Comparison of ENCODE assay signal across 19 cellular contexts in genomic region chr22:17977371-17977770, GRCh38.
"Had no signal": no experiment of that assay in that cellular context is flagged by ENCODE, and none has a peak within 500 bp of the region (broad histone marks: within the 10 kb centered on the region; RNA-seq: fewer than 3 reads in every experiment).

No MANE protein-coding gene starts in this region.

- H3K4me2 ChIP-seq: SK-N-SH had no signal

- H3K27ac ChIP-seq: RWPE1 had no signal

- DNase-seq: Kasumi-1, KG1, MM.1S, NCI-H1092 treated with DMSO at 0.1 percent for 48 hours, NCI-H1436, NCI-H187, NCI-H2029, NCI-H2081 treated with DMSO at 0.1 percent for 48 hours, NCI-H2171, NCI-H226, NCI-H446, NCI-H510A, NCI-H524 treated with DMSO at 0.1 percent for 48 hours, NCI-H69, NCI-H774, SHP77, SK-N-SH, SW 1271 had no signal

- H3K9me3 ChIP-seq: SK-N-SH had no signal

- H3K9ac ChIP-seq: SK-N-SH had no signal

- H3K9me2 ChIP-seq: SK-N-SH had no signal
